Comparison of ENCODE assay signal across 8 cellular contexts in genomic region chr5:181221105-181221791, GRCh38. TPM values are rescaled to one million over a fixed set of nuclear protein-coding genes. Genes with fewer than 3 reads are reported as not detected.
DNase-seq lines count a peak whose midpoint lies in the region; ATAC-seq, FAIRE-seq and TF ChIP-seq lines count a peak whose summit lies in the region.

No MANE protein-coding gene starts in this region.

- no peak for ATAC-seq in esophagus mucosa

- CTCF ChIA-PET in MCF 10A (lab: Yijun Ruan, JAX) (interaction anchor here (0.6 to 1.6 kb wide), 2 partner anchors 15 to 121 kb away, joined by 3 to 5 read pairs; no protein-coding TSS in a partner anchor), mammary epithelial cell (lab: Charles Lee; ENCODE audit: low non-redundant PET) (no interaction called here)

- FAIRE-seq in keratinocyte (lab: Jason Lieb, UNC), result no peak

- in situ Hi-C loops in mammary epithelial cell (cut with MboI; ENCODE audit: low sequenced_read_pairs in 2 of 2), result no loop called here

- intact Hi-C loops in MCF 10A (cut with micrococcal nuclease), result no loop called here
- intact Hi-C loops in mammary epithelial cell (cut with micrococcal nuclease), result no loop called here

- no peaks in the 10 kb centered on the region for H3K9me3 Mint-ChIP-seq in MCF 10A (ENCODE audit: unreplicated experiment)

- H3K4me2 ChIP-seq in mammary epithelial cell (ENCODE audit: insufficient read depth, low read depth, low read length) (no peak overlapping the region), keratinocyte (ENCODE audit: control insufficient read depth, extremely low read depth, insufficient read depth, low read depth, low read length) (peak overlapping the region; percentile 6)

- H4K20me1 ChIP-seq in mammary epithelial cell (ENCODE audit: insufficient read depth, low read length) (no peaks in the 10 kb centered on the region), keratinocyte (ENCODE audit: control insufficient read depth, extremely low read depth, insufficient read depth, low read length) (no peaks in the 10 kb centered on the region)

- 84% methylated on average over 16 of the region's 27 CpGs for WGBS in mammary epithelial cell (ENCODE audit: low coverage, missing lambda C conversion rate)
- WGBS in tibial nerve, 2 donors, result 58 to 60% methylated on average over 23 to 27 of the region's 27 CpGs

- POLR2A ChIA-PET in MCF 10A (lab: Yijun Ruan, JAX), result interaction anchor here (0.8 to 11.0 kb wide), 11 partner anchors 11 to 410 kb away, joined by 3 to 374 read pairs (median 8); partner anchors contain the start of genes RACK1, TRIM52, TRIM7 and ZFP62

- H3K27ac Mint-ChIP-seq in MCF 10A (ENCODE audit: low read depth, unreplicated experiment), result peak overlapping the region; percentile 91

- BruUV-seq in MCF 10A (replicated peaks; lab: Mats Ljungman, UMichigan), result no TSS peak
- BruUV-seq in mammary epithelial cell (replicated peaks; lab: Mats Ljungman, UMichigan), result no TSS peak

- H3K4me1 Mint-ChIP-seq in MCF 10A (ENCODE audit: insufficient read depth, unreplicated experiment), result peaks cover 36% of the 10 kb centered on the region

- peak overlapping the region in 1 of 3 experiments; percentile 13 for H3K4me3 ChIP-seq in mammary epithelial cell (replicated peaks in 1 of 3; ENCODE audit: insufficient read depth in 1 of 3, low read depth in 2 of 3, low read length in 3 of 3)
- H3K4me3 ChIP-seq in keratinocyte (ENCODE audit: control insufficient read depth in 2 of 3, extremely low read depth in 1 of 3, insufficient read depth in 2 of 3, low read depth in 1 of 3, low read length in 3 of 3), result no peak overlapping the region
- H3K4me3 ChIP-seq in tibial nerve, result peak overlapping the region in 2 of 4 donors; percentile 89 to 91

- H3K4me3 Mint-ChIP-seq in MCF 10A (ENCODE audit: unreplicated experiment), result peak overlapping the region; percentile 91

- peaks cover 4% of the 10 kb centered on the region for H3K9me1 ChIP-seq in keratinocyte (ENCODE audit: control insufficient read depth, extremely low read depth, insufficient read depth, low read length)

- H3K36me3 ChIP-seq in mammary epithelial cell (ENCODE audit: insufficient read depth, low read length) (no peaks in the 10 kb centered on the region), keratinocyte (ENCODE audit: control insufficient read depth in 2 of 2, extremely low read depth in 1 of 2, insufficient read depth in 2 of 2, low read length in 2 of 2) (peaks cover 5 to 11% of the 10 kb centered on the region in 2 experiments), tibial nerve (no peaks in the 10 kb centered on the region)

- H3K27me3 Mint-ChIP-seq in MCF 10A (ENCODE audit: insufficient read depth, unreplicated experiment), result no peaks in the 10 kb centered on the region

- DNase-seq in MCF 10A (ENCODE audit: unreplicated experiment) (no peak), mammary epithelial cell (no peak), keratinocyte (ENCODE audit: low read depth, low spot score) (no peak), tibial nerve (ENCODE audit: low spot score in 2 of 2) (peak in 1 of 2 donors; percentile 19), NCI-H1417 treated with DMSO at 0.1 percent for 48 hours (lab: John Stamatoyannopoulos, UW) (no peak), medulla oblongata (ENCODE audit: extremely low spot score) (no peak)
- peak; percentile 83 for DNase-seq in activated effector memory CD4-positive, alpha-beta T cell treated with anti-CD3 and anti-CD28 coated beads, Interleukin-2, amount 50 U/mL, for 16 hours

- H2AFZ ChIP-seq in mammary epithelial cell (ENCODE audit: low read depth, low read length), result no peak overlapping the region
- no peak overlapping the region for H2AFZ ChIP-seq in keratinocyte (ENCODE audit: control insufficient read depth, low read length)

- no peak overlapping the region for H3K27ac ChIP-seq in mammary epithelial cell (ENCODE audit: insufficient read depth, low read depth, low read length)
- no peak overlapping the region for H3K27ac ChIP-seq in keratinocyte (ENCODE audit: control insufficient read depth, insufficient read depth, low read length)
- H3K27ac ChIP-seq in tibial nerve, result peak overlapping the region in 3 of 4 donors; percentile 92 to 98 (median 96)

- H3K79me2 ChIP-seq in mammary epithelial cell (ENCODE audit: insufficient read depth, low read length) (peaks cover 25% of the 10 kb centered on the region), keratinocyte (ENCODE audit: control insufficient read depth, insufficient read depth, low read length) (peaks cover 23% of the 10 kb centered on the region)

- dilution Hi-C loops in mammary epithelial cell (cut with HindIII; ENCODE audit: low sequenced_read_pairs), result no loop called here
- dilution Hi-C loops in keratinocyte (cut with MboI; ENCODE audit: extremely low pct_ligation_motif_present, low sequenced_read_pairs), result no loop called here

- H3K4me1 ChIP-seq in mammary epithelial cell (ENCODE audit: insufficient read depth, low read length) (peaks cover 24% of the 10 kb centered on the region), keratinocyte (ENCODE audit: control insufficient read depth, extremely low read depth, insufficient read depth, low read length) (peaks cover 24% of the 10 kb centered on the region), tibial nerve (peaks cover 0 to 48% (median 11%) of the 10 kb centered on the region in 4 donors)

- no peak for TF ChIP-seq POLR2A in tibial nerve (IDR thresholded peaks at IDR 0.05)

- H3K9me3 ChIP-seq in mammary epithelial cell (replicated peaks; ENCODE audit: insufficient read depth, low read length), result no peaks in the 10 kb centered on the region
- no peaks in the 10 kb centered on the region for H3K9me3 ChIP-seq in keratinocyte (ENCODE audit: control insufficient read depth, low read depth, low read length)
- H3K9me3 ChIP-seq in tibial nerve, result no peaks in the 10 kb centered on the region

- H3K27me3 ChIP-seq in mammary epithelial cell (ENCODE audit: insufficient read depth, low read length) (no peaks in the 10 kb centered on the region), keratinocyte (ENCODE audit: control insufficient read depth, extremely low read depth, insufficient read depth, low read length) (no peaks in the 10 kb centered on the region), tibial nerve (no peaks in the 10 kb centered on the region)

- TF ChIP-seq EP300 in tibial nerve (IDR thresholded peaks at IDR 0.05), result no peak

- H3K36me3 Mint-ChIP-seq in MCF 10A (ENCODE audit: insufficient read depth, unreplicated experiment), result peaks cover 38% of the 10 kb centered on the region

- TF ChIP-seq CTCF in MCF 10A (IDR thresholded peaks at IDR 0.05; ENCODE audit: unreplicated experiment), result no peak
- no peak for TF ChIP-seq CTCF in mammary epithelial cell (conservative IDR thresholded peaks at IDR 0.05 in 1 of 2, IDR thresholded peaks at IDR 0.05 in 1 of 2; ENCODE audit: extremely low read depth in 1 of 2, insufficient read depth in 1 of 2, low read depth in 1 of 2, low read length in 2 of 2)
- TF ChIP-seq CTCF in keratinocyte (optimal IDR thresholded peaks at IDR 0.05 in 1 of 3, IDR thresholded peaks at IDR 0.05 in 1 of 3, conservative IDR thresholded peaks at IDR 0.05 in 1 of 3; ENCODE audit: extremely low read depth in 1 of 3, insufficient read depth in 2 of 3, low read length in 3 of 3), result no peak
- no peak for TF ChIP-seq CTCF in tibial nerve (IDR thresholded peaks at IDR 0.05)

- H3K9ac ChIP-seq in mammary epithelial cell (ENCODE audit: insufficient read depth, low read length), result no peak overlapping the region
- no peak overlapping the region for H3K9ac ChIP-seq in keratinocyte (ENCODE audit: control insufficient read depth, extremely low read depth, insufficient read depth, low read length)

RNA-seq across cellular contexts. Expression of gene TRIM41, which starts 1.8 kb away (rescaled TPM):
- total RNA-seq in MCF 10A (2022), result 42.8 and 49.4 TPM in 2 replicates
- 10 to 100 TPM; 10.3 to 30.6 TPM for total RNA-seq in mammary epithelial cell
- 10.1 TPM for polyA plus RNA-seq in mammary epithelial cell
- 10.5 TPM for polyA minus RNA-seq in mammary epithelial cell
- polyA plus RNA-seq in keratinocyte, result 11.8 to 14.1 TPM (median 13.4 TPM) in 3 replicates
- 6.8 TPM for polyA plus RNA-seq in keratinocyte (2011; ENCODE audit: low read depth)
- polyA plus RNA-seq in keratinocyte (2011; cell fraction: cytosol; rRNA removed), result 9.2 and 12.8 TPM in 2 replicates
- polyA plus RNA-seq in keratinocyte (2011; cell fraction: nucleus; rRNA removed), result 40.3 and 44.3 TPM in 2 replicates
- polyA plus RNA-seq in keratinocyte (2012; ENCODE audit: low replicate concordance), result 12.2 and 19.8 TPM in 2 replicates
- 5.2 to 10.3 TPM (median 5.3 TPM) in 3 replicates for polyA minus RNA-seq in keratinocyte
- polyA minus RNA-seq in keratinocyte (2011; cell fraction: cytosol; rRNA and poly(A)+ RNA removed), result 12.5 TPM
- polyA minus RNA-seq in keratinocyte (2011; cell fraction: nucleus; rRNA and poly(A)+ RNA removed), result 11.0 and 11.1 TPM in 2 replicates
- 10 to 100 TPM; 17.9 to 25.7 (median 22.7) TPM for total RNA-seq in tibial nerve
- 16.4 TPM for total RNA-seq in esophagus mucosa

RNA-seq across cellular contexts. Expression of gene TRIM7, which starts 16.3 kb away (rescaled TPM):
- 26.3 and 27.0 TPM in 2 replicates for total RNA-seq in MCF 10A (2022)
- total RNA-seq in mammary epithelial cell, result 10 to 100 TPM in 1 of 2 donors, 1 to 10 TPM in 1; 6.3 to 31.4 TPM
- polyA plus RNA-seq in mammary epithelial cell, result 18.8 TPM
- 6.6 TPM for polyA minus RNA-seq in mammary epithelial cell
- 21.7 to 27.6 TPM (median 22.4 TPM) in 3 replicates for polyA plus RNA-seq in keratinocyte
- 8.8 TPM for polyA plus RNA-seq in keratinocyte (2011; ENCODE audit: low read depth)
- 20.1 and 22.0 TPM in 2 replicates for polyA plus RNA-seq in keratinocyte (2011; cell fraction: cytosol; rRNA removed)
- polyA plus RNA-seq in keratinocyte (2011; cell fraction: nucleus; rRNA removed), result 28.5 and 29.7 TPM in 2 replicates
- polyA plus RNA-seq in keratinocyte (2012; ENCODE audit: low replicate concordance), result 16.7 and 25.6 TPM in 2 replicates
- polyA minus RNA-seq in keratinocyte, result 7.2 to 10.6 TPM (median 8.1 TPM) in 3 replicates
- polyA minus RNA-seq in keratinocyte (2011; cell fraction: cytosol; rRNA and poly(A)+ RNA removed), result 15.7 TPM
- polyA minus RNA-seq in keratinocyte (2011; cell fraction: nucleus; rRNA and poly(A)+ RNA removed), result 7.7 and 9.9 TPM in 2 replicates
- total RNA-seq in tibial nerve, result 10 to 100 TPM in 3 of 4 donors, 1 to 10 TPM in 1; 3.7 to 12.1 (median 10.6) TPM
- 36.9 TPM for total RNA-seq in esophagus mucosa

RNA-seq across cellular contexts. Expression of gene RACK1, which starts 22.5 kb away (rescaled TPM):
- total RNA-seq in MCF 10A (2022), result 2,995 and 4,050 TPM in 2 replicates
- total RNA-seq in mammary epithelial cell, result 1,000 to 10,000 TPM; 2,031 to 4,986 TPM
- 4,579 TPM for polyA plus RNA-seq in mammary epithelial cell
- 7,221 TPM for polyA minus RNA-seq in mammary epithelial cell
- 3,291 to 4,197 TPM (median 3,883 TPM) in 3 replicates for polyA plus RNA-seq in keratinocyte
- polyA plus RNA-seq in keratinocyte (2011; ENCODE audit: low read depth), result 6,866 TPM
- polyA plus RNA-seq in keratinocyte (2011; cell fraction: cytosol; rRNA removed), result 3,208 and 4,094 TPM in 2 replicates
- polyA plus RNA-seq in keratinocyte (2011; cell fraction: nucleus; rRNA removed), result 1,292 and 1,405 TPM in 2 replicates
- polyA plus RNA-seq in keratinocyte (2012; ENCODE audit: low replicate concordance), result 2,997 and 3,266 TPM in 2 replicates
- 6,396 to 10,268 TPM (median 9,173 TPM) in 3 replicates for polyA minus RNA-seq in keratinocyte
- polyA minus RNA-seq in keratinocyte (2011; cell fraction: cytosol; rRNA and poly(A)+ RNA removed), result 5,229 TPM
- polyA minus RNA-seq in keratinocyte (2011; cell fraction: nucleus; rRNA and poly(A)+ RNA removed), result 1,104 and 1,134 TPM in 2 replicates
- total RNA-seq in tibial nerve, result 1,000 to 10,000 TPM; 1,722 to 2,174 (median 1,870) TPM
- 1,941 TPM for total RNA-seq in esophagus mucosa

RNA-seq across cellular contexts. Expression of gene TRIM52, which starts 39.7 kb away (rescaled TPM):
- 12.5 and 16.1 TPM in 2 replicates for total RNA-seq in MCF 10A (2022)
- 1 to 10 TPM; 5.7 to 6.0 TPM for total RNA-seq in mammary epithelial cell
- 3.3 TPM for polyA plus RNA-seq in mammary epithelial cell
- polyA minus RNA-seq in mammary epithelial cell, result not detected
- polyA plus RNA-seq in keratinocyte, result 4.3 to 7.7 TPM (median 7.5 TPM) in 3 replicates
- 3.3 TPM for polyA plus RNA-seq in keratinocyte (2011; ENCODE audit: low read depth)
- polyA plus RNA-seq in keratinocyte (2011; cell fraction: cytosol; rRNA removed), result 2.4 and 3.4 TPM in 2 replicates
- 20.3 and 23.5 TPM in 2 replicates for polyA plus RNA-seq in keratinocyte (2011; cell fraction: nucleus; rRNA removed)
- polyA plus RNA-seq in keratinocyte (2012; ENCODE audit: low replicate concordance), result 4.2 and 5.7 TPM in 2 replicates
- polyA minus RNA-seq in keratinocyte, result 1.9 to 12.9 TPM (median 3.9 TPM) in 3 replicates
- 5.4 TPM for polyA minus RNA-seq in keratinocyte (2011; cell fraction: cytosol; rRNA and poly(A)+ RNA removed)
- 3.5 and 7.0 TPM in 2 replicates for polyA minus RNA-seq in keratinocyte (2011; cell fraction: nucleus; rRNA and poly(A)+ RNA removed)
- total RNA-seq in tibial nerve, result 10 to 100 TPM; 12.3 to 20.3 (median 16.4) TPM
- 2.7 TPM for total RNA-seq in esophagus mucosa

Comparison
In these comparisons a context has a peak if more than half of its experiments do, and no peak if none do; other contexts are left out.
1. H3K27ac ChIP-seq: peak in tibial nerve (3 of 4); none in mammary epithelial cell (single experiment) and keratinocyte (single experiment).